ENCODE assay signal across 32 cellular contexts in genomic region chrX:85870585-85870984, GRCh38.
"Had no signal": no experiment of that assay in that cellular context is flagged by ENCODE, and none has a peak within 500 bp of the region (broad histone marks: within the 10 kb centered on the region; RNA-seq: fewer than 3 reads in every experiment).

No MANE protein-coding gene starts in this region.

- H3K36me3 ChIP-seq: adrenal gland, brain microvascular endothelial cell, breast epithelium had no signal

- H3K4me1 Mint-ChIP-seq: activated B cell treated with CpG ODN at 0.5 μM for 24 hours; activated CD4-positive, alpha-beta T cell treated with anti-CD3 and anti-CD28 coated beads, Interleukin-2, amount 10 ng/mL, durations not matched to agents 24 days and 14 days; activated naive CD8-positive, alpha-beta T cell treated with anti-CD3 and anti-CD28 coated beads for 36 hours; activated T-helper 17 cell treated with anti-CD3 and anti-CD28 coated beads, Interleukin-2, amount 50 U/mL, for 72 hours had no signal

- ATAC-seq: activated CD8-positive, alpha-beta T cell treated with anti-CD3 and anti-CD28 coated beads for 36 hours; activated naive CD4-positive, alpha-beta T cell treated with anti-CD3 and anti-CD28 coated beads, Interleukin-2, amount 50 U/mL, for 72 hours; activated T-cell treated with anti-CD3 and anti-CD28 coated beads, Interleukin-2, amount 50 U/mL, for 4 hours; activated T-cell treated with anti-CD3 and anti-CD28 coated beads, Interleukin-2, amount 50 U/mL, for 72 hours; activated T-helper 17 cell treated with anti-CD3 and anti-CD28 coated beads, Interleukin-2, amount 50 U/mL, for 72 hours; body of pancreas had no signal

- H3K4me3 Mint-ChIP-seq: activated B cell treated with CpG ODN at 0.5 μM for 24 hours; activated CD4-positive, alpha-beta memory T cell treated with anti-CD3 and anti-CD28 coated beads for 36 hours; activated CD4-positive, alpha-beta T cell treated with anti-CD3 and anti-CD28 coated beads, Interleukin-2, amount 10 ng/mL, durations not matched to agents 24 days and 14 days; activated CD8-positive, alpha-beta T cell treated with anti-CD3 and anti-CD28 coated beads for 36 hours; activated naive CD4-positive, alpha-beta T cell treated with anti-CD3 and anti-CD28 coated beads for 36 hours; activated naive CD8-positive, alpha-beta T cell treated with anti-CD3 and anti-CD28 coated beads for 36 hours; activated T-cell treated with anti-CD3 and anti-CD28 coated beads, Interleukin-2, amount 50 U/mL, for 4 hours; activated T-cell treated with anti-CD3 and anti-CD28 coated beads, Interleukin-2, amount 50 U/mL, for 72 hours; activated T-helper 1 cell treated with anti-CD3 and anti-CD28 coated beads, Interleukin-12 subunit alpha, Interleukin-12 subunit beta, Interleukin-2, Interleukin-4 antibody, amounts not matched to agents 30 ng/mL and 10 ng/mL and 1 ng/mL, durations not matched to agents 14 hours and 24 hours and 36 hours; activated T-helper 17 cell treated with anti-CD3 and anti-CD28 coated beads, Interleukin-2, amount 50 U/mL, for 72 hours; T-helper 2 cell treated with Interferon-gamma antibody and Interleukin-4, amounts not matched to agents 5 μg/mL and 100 μg/mL, for 36 hours had no signal

- H3K27me3 ChIP-seq: adrenal gland, body of pancreas, brain microvascular endothelial cell, breast epithelium had no signal

- H3K27me3 Mint-ChIP-seq: activated B cell treated with CpG ODN at 0.5 μM for 24 hours; activated CD4-positive, alpha-beta memory T cell treated with anti-CD3 and anti-CD28 coated beads for 36 hours; activated CD4-positive, alpha-beta T cell treated with anti-CD3 and anti-CD28 coated beads, Interleukin-2, amount 10 ng/mL, durations not matched to agents 24 days and 14 days; activated CD8-positive, alpha-beta T cell treated with anti-CD3 and anti-CD28 coated beads for 36 hours; activated naive CD8-positive, alpha-beta T cell treated with anti-CD3 and anti-CD28 coated beads for 36 hours; activated T-helper 17 cell treated with anti-CD3 and anti-CD28 coated beads, Interleukin-2, amount 50 U/mL, for 72 hours had no signal

- H3K4me3 ChIP-seq: adrenal gland, body of pancreas, breast epithelium had no signal

- H3K27ac Mint-ChIP-seq: activated B cell treated with CpG ODN at 0.5 μM for 24 hours; activated CD4-positive, alpha-beta memory T cell treated with anti-CD3 and anti-CD28 coated beads for 36 hours; activated CD4-positive, alpha-beta T cell treated with anti-CD3 and anti-CD28 coated beads, Interleukin-2, amount 10 ng/mL, durations not matched to agents 24 days and 14 days; activated CD8-positive, alpha-beta T cell treated with anti-CD3 and anti-CD28 coated beads for 36 hours; activated naive CD4-positive, alpha-beta T cell treated with anti-CD3 and anti-CD28 coated beads for 36 hours; activated naive CD4-positive, alpha-beta T cell treated with anti-CD3 and anti-CD28 coated beads, Interleukin-2, amount 50 U/mL, for 72 hours; activated naive CD8-positive, alpha-beta T cell treated with anti-CD3 and anti-CD28 coated beads for 36 hours; activated T-cell treated with anti-CD3 and anti-CD28 coated beads, Interleukin-2, amount 50 U/mL, for 72 hours; activated T-helper 1 cell treated with anti-CD3 and anti-CD28 coated beads, Interleukin-12 subunit alpha, Interleukin-12 subunit beta, Interleukin-2, Interleukin-4 antibody, amounts not matched to agents 30 ng/mL and 10 ng/mL and 1 ng/mL, durations not matched to agents 14 hours and 24 hours and 36 hours; activated T-helper 17 cell treated with anti-CD3 and anti-CD28 coated beads, Interleukin-2, amount 50 U/mL, for 72 hours; T-helper 2 cell treated with Interferon-gamma antibody and Interleukin-4, amounts not matched to agents 5 μg/mL and 100 μg/mL, for 36 hours had no signal

- H3K4me1 ChIP-seq: adrenal gland, body of pancreas, breast epithelium had no signal

- DNase-seq: activated B cell treated with CpG ODN at 0.5 μM for 24 hours; activated CD4-positive, alpha-beta memory T cell treated with anti-CD3 and anti-CD28 coated beads for 36 hours; activated CD4-positive, alpha-beta T cell treated with anti-CD3 and anti-CD28 coated beads for 4 hours; activated CD4-positive, alpha-beta T cell treated with anti-CD3 and anti-CD28 coated beads, Interleukin-2, amount 10 ng/mL, durations not matched to agents 24 days and 14 days; activated CD4-positive, alpha-beta T cell treated with anti-CD3 and anti-CD28 coated beads, Interleukin-2, amount 50 U/mL, for 1 hour; activated CD4-positive, alpha-beta T cell treated with anti-CD3 and anti-CD28 coated beads, Interleukin-2, amount 50 U/mL, for 4 hours; activated CD4-positive, CD25-positive, alpha-beta regulatory T cell treated with anti-CD3 and anti-CD28 coated beads, Interleukin-2, amount 50 U/mL, for 72 hours; activated CD8-positive, alpha-beta memory T cell treated with anti-CD3 and anti-CD28 coated beads, Interleukin-2, amount 50 U/mL, for 4 hours; activated CD8-positive, alpha-beta T cell treated with anti-CD3 and anti-CD28 coated beads for 36 hours; activated effector memory CD4-positive, alpha-beta T cell treated with anti-CD3 and anti-CD28 coated beads, Interleukin-2, amount 50 U/mL, for 16 hours; activated gamma-delta T cell treated with Interleukin-2 at 50 U/mL for 16 hours; activated naive CD4-positive, alpha-beta T cell; activated naive CD4-positive, alpha-beta T cell treated with anti-CD3 and anti-CD28 coated beads for 36 hours; activated naive CD4-positive, alpha-beta T cell treated with anti-CD3 and anti-CD28 coated beads, Interleukin-2, amount 50 U/mL, for 16 hours; activated naive CD8-positive, alpha-beta T cell treated with anti-CD3 and anti-CD28 coated beads for 36 hours; activated T-cell treated with anti-CD3 and anti-CD28 coated beads for 4 hours; activated T-cell treated with anti-CD3 and anti-CD28 coated beads, Interleukin-2, amount 50 U/mL, for 1 hour; activated T-cell treated with anti-CD3 and anti-CD28 coated beads, Interleukin-2, amount 50 U/mL, for 4 hours; activated T-cell treated with anti-CD3 and anti-CD28 coated beads, Interleukin-2, amount 50 U/mL, for 72 hours; adrenal gland; amniotic stem cell; aorta; body of pancreas; brain microvascular endothelial cell; central memory CD4-positive, alpha-beta T cell; T-helper 9 cell had no signal

- H3K27ac ChIP-seq: adrenal gland, body of pancreas, brain microvascular endothelial cell, breast epithelium, VCaP had no signal
